Comparison of ENCODE assay signal across 26 cellular contexts in genomic region chr5:174917976-174918554, GRCh38.
"Had no signal": no experiment of that assay in that cellular context is flagged by ENCODE, and none has a peak within 500 bp of the region (broad histone marks: within the 10 kb centered on the region; RNA-seq: fewer than 3 reads in every experiment).

No MANE protein-coding gene starts in this region.

- ATAC-seq: left colon; left lung; lower lobe of right lung; naive thymus-derived CD8-positive, alpha-beta T cell; right cardiac atrium; sciatic nerve; stimulated activated naive B cell treated with anti-CD40 and anti-IgM and Interleukin-4, amounts not matched to agents 10 μg/mL and 1 μg/mL and 100 μg/mL, for 72 hours had no signal

- H3K4me3 Mint-ChIP-seq: naive thymus-derived CD8-positive, alpha-beta T cell; nephron; stimulated activated naive B cell treated with anti-CD40 and anti-IgM and Interleukin-4, amounts not matched to agents 10 μg/mL and 1 μg/mL and 100 μg/mL, for 72 hours; stimulated activated naive CD8-positive, alpha-beta T cell treated with anti-CD3 and anti-CD28 coated beads, Interleukin-15, Interleukin-2, amounts not matched to agents 100 ng/mL and 50 ng/mL, for 24 hours; type B pancreatic cell had no signal

- H3K27me3 Mint-ChIP-seq: type B pancreatic cell had no signal

- H3K4me1 Mint-ChIP-seq: nephron; stimulated activated naive B cell treated with anti-CD40 and anti-IgM and Interleukin-4, amounts not matched to agents 10 μg/mL and 1 μg/mL and 100 μg/mL, for 72 hours had no signal

- H3K27ac ChIP-seq: left lung, lower lobe of right lung, prostate gland, skin epidermis, tibial nerve, uterus had no signal

- H3K4me1 ChIP-seq: left lung, lower lobe of right lung, prostate gland, uterus had no signal

- H3K36me3 Mint-ChIP-seq: naive thymus-derived CD8-positive, alpha-beta T cell; stimulated activated naive B cell treated with anti-CD40 and anti-IgM and Interleukin-4, amounts not matched to agents 10 μg/mL and 1 μg/mL and 100 μg/mL, for 72 hours; type B pancreatic cell had no signal

- H3K36me3 ChIP-seq: left lung, lower lobe of right lung, prostate gland, tibial nerve, uterus had no signal

- H3K27me3 ChIP-seq: left lung, tibial nerve, uterus had no signal

- H3K9me3 Mint-ChIP-seq: naive thymus-derived CD8-positive, alpha-beta T cell; nephron; stimulated activated naive CD8-positive, alpha-beta T cell treated with anti-CD3 and anti-CD28 coated beads, Interleukin-15, Interleukin-2, amounts not matched to agents 100 ng/mL and 50 ng/mL, for 24 hours; type B pancreatic cell had no signal

- DNase-seq: hippocampal formation; kidney; left colon; left lung; lower lobe of right lung; mammary epithelial cell; mesenchymal stem cell; naive thymus-derived CD8-positive, alpha-beta T cell; nucleus accumbens; retina; right cardiac atrium; stimulated activated CD4-positive, alpha-beta T cell treated with anti-CD3 and anti-CD28 coated beads, Interleukin-12 subunit alpha, Interleukin-12 subunit beta, amount 100 ng/mL, for 4 hours; stimulated activated CD4-positive, alpha-beta T cell treated with anti-CD3 and anti-CD28 coated beads, Interleukin-15, amount 100 ng/mL, for 24 hours; stimulated activated CD4-positive, alpha-beta T cell treated with anti-CD3 and anti-CD28 coated beads, Interleukin-2, amount 100 ng/mL, for 24 hours; stimulated activated CD4-positive, alpha-beta T cell treated with anti-CD3 and anti-CD28 coated beads, Interleukin-4, amount 100 ng/mL, for 1 hour; stimulated activated naive B cell treated with anti-CD40 and anti-IgM and Interleukin-4, amounts not matched to agents 10 μg/mL and 1 μg/mL and 100 μg/mL, for 72 hours; substantia nigra; uterus had no signal

- FAIRE-seq: islet of Langerhans, kidney had no signal

- H3K27ac Mint-ChIP-seq: naive thymus-derived CD8-positive, alpha-beta T cell; nephron; stimulated activated naive B cell treated with anti-CD40 and anti-IgM and Interleukin-4, amounts not matched to agents 10 μg/mL and 1 μg/mL and 100 μg/mL, for 72 hours; stimulated activated naive CD8-positive, alpha-beta T cell treated with anti-CD3 and anti-CD28 coated beads, Interleukin-15, Interleukin-2, amounts not matched to agents 100 ng/mL and 50 ng/mL, for 24 hours; type B pancreatic cell had no signal

- H3K4me3 ChIP-seq: left lung, lower lobe of right lung, prostate gland, skin epidermis, tibial nerve, uterus had no signal
